9 cellular contexts compared by ENCODE assay signal in genomic region chr7:1087952-1088920, GRCh38. TPM values are rescaled to one million over a fixed set of nuclear protein-coding genes. Genes with fewer than 3 reads are reported as not detected.
DNase-seq lines count a peak whose midpoint lies in the region; ATAC-seq and TF ChIP-seq lines count a peak whose summit lies in the region.
"Had no signal": no experiment of that assay in that cellular context is flagged by ENCODE, and none has a peak within 500 bp of the region (broad histone marks: within the 10 kb centered on the region; RNA-seq: fewer than 3 reads in every experiment).

TSS of gene GPER1 (plus strand) at chr7:1088113. CDS start at chr7:1091729, 3,616 bp downstream.

- peak within 1 kb of the TSS; percentile 81 to 93 for H3K4me3 Mint-ChIP-seq in CD14-positive monocyte

- H3K4ac ChIP-seq in IMR-90 (ENCODE audit: low read depth, low read length): peak within 1 kb of the TSS; percentile 75

- no peak within 1 kb of the TSS for H3K18ac ChIP-seq in IMR-90 (ENCODE audit: low read depth, low read length)

- peaks cover 4 to 6% of the 10 kb centered on the region in 2 donors for H3K36me3 Mint-ChIP-seq in CD14-positive monocyte

- H3K23ac ChIP-seq in IMR-90 (ENCODE audit: low read depth, low read length): peak within 1 kb of the TSS; percentile 79

- TF ChIP-seq RAD21 in IMR-90 (IDR thresholded peaks at IDR 0.05; ENCODE audit: low read length): no peak

- peak within 1 kb of the TSS; percentile 61 for H2BK120ac ChIP-seq in IMR-90 (ENCODE audit: low read depth, low read length)

- CTCF ChIA-PET in IMR-90 (lab: Yijun Ruan, JAX): interaction anchor here (0.6 kb wide), 1 partner anchor 24 kb away, joined by 3 read pairs; no protein-coding TSS in a partner anchor

- intact Hi-C loops in CD14-positive monocyte (cut with micrococcal nuclease): loop anchor here (2.0 to 5.0 kb wide), 4 partner anchors 44 to 94 kb away; no protein-coding TSS in a partner anchor
- intact Hi-C loops in IMR-90 (cut with micrococcal nuclease): loop anchor here (1.0 to 5.0 kb wide), 3 partner anchors 35 to 88 kb away; a partner anchor contains a TSS

- peaks cover 26% of the 10 kb centered on the region for H3K4me1 ChIP-seq in IMR-90 (ENCODE audit: control insufficient read depth, insufficient read depth, low read length)
- H3K4me1 ChIP-seq in iPS DF 6.9 (ENCODE audit: control insufficient read depth, insufficient read depth, low read length): peaks cover 4% of the 10 kb centered on the region; the same call in 1 of the 2 replicates
- H3K4me1 ChIP-seq in smooth muscle cell (ENCODE audit: low read depth): peaks cover 26% of the 10 kb centered on the region

- H2BK20ac ChIP-seq in IMR-90 (ENCODE audit: low read depth, low read length): peak within 1 kb of the TSS; percentile 41; the same call in 1 of the 2 replicates

- no peaks in the 10 kb centered on the region for H3K9me3 Mint-ChIP-seq in CD14-positive monocyte

- peaks cover 4% of the 10 kb centered on the region; the same call in 1 of the 2 replicates for H3K36me3 ChIP-seq in IMR-90 (ENCODE audit: control insufficient read depth, insufficient read depth, low read length)
- peaks cover 2% of the 10 kb centered on the region; the same call in 1 of the 2 replicates for H3K36me3 ChIP-seq in iPS DF 6.9 (ENCODE audit: control insufficient read depth, insufficient read depth, low read length)
- no peaks in the 10 kb centered on the region for H3K36me3 ChIP-seq in smooth muscle cell (ENCODE audit: low read depth)

- no peak within 1 kb of the TSS for H3K9ac ChIP-seq in IMR-90 (ENCODE audit: low read depth, low read length)
- H3K9ac ChIP-seq in smooth muscle cell (ENCODE audit: low read depth): peak within 1 kb of the TSS; percentile 88

- in situ Hi-C loops in IMR-90 (cut with MboI; ENCODE audit: low sequenced_read_pairs): no loop called here

- H3K4me2 ChIP-seq in IMR-90 (ENCODE audit: low read depth, low read length): peak within 1 kb of the TSS; percentile 91
- peak within 1 kb of the TSS; percentile 90 for H3K4me2 ChIP-seq in smooth muscle cell

- H3K27ac ChIP-seq in IMR-90 (ENCODE audit: insufficient read depth, low read length): peak within 1 kb of the TSS; percentile 7; the same call in 1 of the 2 replicates
- H3K27ac ChIP-seq in iPS DF 6.9 (ENCODE audit: low read length): no peak within 1 kb of the TSS
- H3K27ac ChIP-seq in smooth muscle cell (ENCODE audit: low read depth): peak within 1 kb of the TSS; percentile 80
- H3K27ac ChIP-seq: HL-60 had no signal

- peak within 1 kb of the TSS; percentile 61 to 80; a peak in 2 of 4 replicates for H4K8ac ChIP-seq in IMR-90 (ENCODE audit: low read depth in 2 of 2, low read length in 2 of 2)

- H3K4me3 ChIP-seq in IMR-90 (ENCODE audit: insufficient read depth, low read depth, low read length): peak within 1 kb of the TSS; percentile 47
- peak within 1 kb of the TSS; percentile 10; the same call in 1 of the 2 replicates for H3K4me3 ChIP-seq in iPS DF 6.9 (ENCODE audit: low read length)
- H3K4me3 ChIP-seq in smooth muscle cell: peak within 1 kb of the TSS; percentile 47

- POLR2A ChIA-PET in IMR-90 (lab: Charles Lee; ENCODE audit: unreplicated experiment): no interaction called here

- peak within 1 kb of the TSS; percentile 86 for H2AK9ac ChIP-seq in IMR-90 (replicated peaks; ENCODE audit: low read depth, low read length, poor library complexity)

- H3K27me3 ChIP-seq in IMR-90 (ENCODE audit: control insufficient read depth, insufficient read depth, low read length) (no peaks in the 10 kb centered on the region), iPS DF 6.9 (ENCODE audit: control insufficient read depth, insufficient read depth, low read length) (no peaks in the 10 kb centered on the region), smooth muscle cell (ENCODE audit: low read depth) (no peaks in the 10 kb centered on the region)

- H2BK15ac ChIP-seq in IMR-90 (ENCODE audit: low read depth, low read length): peak within 1 kb of the TSS; percentile 5; the same call in 1 of the 3 replicates

- dilution Hi-C loops in IMR-90 (cut with HindIII; ENCODE audit: low sequenced_read_pairs, unreplicated experiment): no loop called here

- no TSS peak for BruUV-seq in IMR-90 (replicated peaks; lab: Mats Ljungman, UMichigan)

- peaks cover 28% of the 10 kb centered on the region for H4K20me1 ChIP-seq in IMR-90 (ENCODE audit: insufficient read depth, low read length)
- peaks cover 54% of the 10 kb centered on the region for H4K20me1 ChIP-seq in smooth muscle cell (ENCODE audit: low read depth)

- TF ChIP-seq POLR2A in IMR-90 (IDR thresholded peaks at IDR 0.05; ENCODE audit: low read depth, low read length): no peak

- H2AFZ ChIP-seq in IMR-90 (replicated peaks; ENCODE audit: low read length, poor library complexity) (peak within 1 kb of the TSS; percentile 93), smooth muscle cell (ENCODE audit: low read depth) (no peak within 1 kb of the TSS)

- peaks cover 55% of the 10 kb centered on the region for H3K4me1 Mint-ChIP-seq in CD14-positive monocyte

- H2BK5ac ChIP-seq in IMR-90 (ENCODE audit: low read depth, low read length, poor library complexity, severe bottlenecking): no peak within 1 kb of the TSS

- peaks cover 7% of the 10 kb centered on the region for H3K9me1 ChIP-seq in IMR-90 (ENCODE audit: insufficient read depth, low read length)

- peak within 1 kb of the TSS in 2 of 7 donors; percentile 25 to 80 for H3K27ac Mint-ChIP-seq in CD14-positive monocyte

- DNase-seq in CD14-positive monocyte (ENCODE audit: low spot score) (no peak), IMR-90 (peak; percentile 24), astrocyte of the hippocampus (ENCODE audit: low read depth, low spot score) (peak; percentile 76), iPS DF 6.9 (ENCODE audit: low read depth, low spot score) (no peak), smooth muscle cell (lab: John Stamatoyannopoulos, UW; ENCODE audit: unreplicated experiment) (peak; percentile 18), DMS153 (lab: John Stamatoyannopoulos, UW) (no peak)
- no peak for DNase-seq in central memory CD4-positive, alpha-beta T cell

- no peaks in the 10 kb centered on the region for H3K79me2 ChIP-seq in smooth muscle cell (ENCODE audit: low read depth)

- H3K27me3 Mint-ChIP-seq in CD14-positive monocyte (ENCODE audit: low read depth in 3 of 3): peaks cover 2 to 9% (median 6%) of the 10 kb centered on the region in 3 donors

- H3K9me3 ChIP-seq in IMR-90 (ENCODE audit: control insufficient read depth, insufficient read depth, low read length): no peaks in the 10 kb centered on the region
- H3K9me3 ChIP-seq in iPS DF 6.9 (ENCODE audit: control insufficient read depth, insufficient read depth, low read length): no peaks in the 10 kb centered on the region
- no peaks in the 10 kb centered on the region for H3K9me3 ChIP-seq in smooth muscle cell (replicated peaks; ENCODE audit: low read depth)

- H4K91ac ChIP-seq in IMR-90 (ENCODE audit: insufficient read depth, low read depth, low read length): peak within 1 kb of the TSS; percentile 34; the same call in 1 of the 2 replicates

- TF ChIP-seq CTCF in CD14-positive monocyte (IDR thresholded peaks at IDR 0.05): no peak
- TF ChIP-seq CTCF in IMR-90 (conservative IDR thresholded peaks at IDR 0.05; ENCODE audit: low read depth, low read length): no peak
- no peak for TF ChIP-seq CTCF in smooth muscle cell (IDR thresholded peaks at IDR 0.05; ENCODE audit: borderline replicate concordance, insufficient read depth, poor library complexity, severe bottlenecking)

- no peaks in the 10 kb centered on the region for H3F3A ChIP-seq in smooth muscle cell (ENCODE audit: low read depth)

- peak; percentile 56 for ATAC-seq in IMR-90 (ENCODE audit: low read depth)
- no peak for ATAC-seq in HG03521 (IDR thresholded peaks at IDR 0.05; ENCODE audit: unreplicated experiment)

- H4K5ac ChIP-seq in IMR-90 (ENCODE audit: low read depth, low read length): no peak within 1 kb of the TSS; the same call in 1 of the 2 replicates

- peak within 1 kb of the TSS; percentile 83 for H2AK5ac ChIP-seq in IMR-90 (ENCODE audit: low read depth, low read length)

- WGBS in IMR-90 (ENCODE audit: extremely low coverage in 2 of 2, insufficient read length in 1 of 2), 2 experiments: 33% methylated on average over 12 of the region's 28 CpGs; no CpG with 5 or more reads in 1 of the 2 experiments
- no CpG with 5 or more reads among the region's 28 CpGs for WGBS in iPS DF 6.9 (ENCODE audit: insufficient coverage, insufficient read length)
- WGBS in smooth muscle cell (ENCODE audit: low lambda C conversion rate): 40% methylated on average over 28 of the region's 28 CpGs

- H3K79me1 ChIP-seq in IMR-90 (ENCODE audit: low read depth in 1 of 2, low read length in 2 of 2): peaks cover 0 to 20% of the 10 kb centered on the region in 2 experiments; a peak in 2 of 4 replicates

- peak within 1 kb of the TSS; percentile 73 for H3K14ac ChIP-seq in IMR-90 (replicated peaks; ENCODE audit: low read depth, low read length)

- no peak within 1 kb of the TSS for H3K56ac ChIP-seq in IMR-90 (ENCODE audit: extremely low read depth, insufficient read depth, low read length)

TF ChIP-seq in IMR-90, 13 proteins besides CTCF, POLR2A, EP300 and RAD21:
- 0 out of 2 replicates have a peak, but pooled peaks have one; percentile 8 for TF ChIP-seq BHLHE40 (IDR thresholded peaks at IDR 0.05; ENCODE audit: low read depth, low read length)
- TF ChIP-seq USF2 (IDR thresholded peaks at IDR 0.05; ENCODE audit: low read depth, low read length): no peak
- TF ChIP-seq MAFK (IDR thresholded peaks at IDR 0.05; ENCODE audit: low read depth, low read length): no peak

RNA-seq across cellular contexts. Expression of gene GPER1, which starts in this region (rescaled TPM):
- polyA plus RNA-seq in CD14-positive monocyte: 1 to 10 TPM in 1 of 2 donors, under 1 TPM in 1; 0.35 to 4.1 TPM
- total RNA-seq in IMR-90 (2012; rRNA removed): 2.0 and 2.2 TPM in 2 replicates
- polyA plus RNA-seq in IMR-90 (2012; rRNA removed): 5.8 and 6.3 TPM in 2 replicates
- polyA plus RNA-seq in IMR-90 (2012; cell fraction: cytosol; rRNA removed): 3.5 and 8.8 TPM in 2 replicates
- 10.8 and 20.8 TPM in 2 replicates for polyA plus RNA-seq in IMR-90 (2012; cell fraction: nucleus; rRNA removed; ENCODE audit: low replicate concordance)
- 0.67 and 1.3 TPM in 2 replicates for total RNA-seq in smooth muscle cell
- polyA plus RNA-seq in smooth muscle cell: 2.3 and 4.0 TPM in 2 replicates

Comparison
In these comparisons a context has a peak if more than half of its experiments do, and no peak if none do; other contexts are left out.
1. DNase-seq: peak in IMR-90 (single experiment), astrocyte of the hippocampus (single experiment) and smooth muscle cell (single experiment); none in CD14-positive monocyte (single experiment), iPS DF 6.9 (single experiment), DMS153 (single experiment) and central memory CD4-positive, alpha-beta T cell (single experiment).
2. Peak in every context shown above with its lines, with median percentiles within 50 percentile points of each other: H3K4me3 ChIP-seq.